ENCODE assay signal across 8 cellular contexts in the genomic region with DNA sequence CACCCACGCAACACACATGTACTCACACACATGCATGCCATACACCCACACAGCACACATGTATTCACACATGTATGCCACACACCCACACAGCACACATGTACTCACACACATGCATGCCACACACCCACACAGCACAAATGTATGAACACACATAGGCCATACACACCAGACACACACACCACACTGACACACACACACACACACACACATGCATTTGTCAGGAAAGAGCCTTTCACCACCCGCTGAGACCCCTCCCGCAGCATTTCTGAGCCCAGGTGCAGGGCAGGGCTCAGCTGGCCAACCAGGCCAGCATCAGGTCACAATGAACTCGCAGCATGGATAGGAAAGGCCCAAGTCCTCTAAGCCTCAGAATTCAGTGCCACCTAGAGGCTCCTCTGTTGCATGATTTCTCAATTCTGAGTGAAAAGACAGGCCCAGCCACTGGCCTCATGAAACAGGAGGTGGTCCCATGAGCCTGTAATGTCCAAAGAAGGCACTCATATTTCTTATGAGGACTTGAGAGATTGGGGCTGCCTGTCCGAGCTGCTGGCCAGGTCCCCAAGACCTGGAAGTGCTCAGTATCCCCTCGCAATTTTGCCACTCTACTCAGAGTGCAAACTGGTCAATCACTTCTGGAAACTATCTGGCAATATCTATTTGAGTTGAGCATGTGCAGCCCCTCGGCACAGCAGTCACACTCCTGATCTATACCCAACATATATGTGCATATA. TPM values are rescaled to one million over a fixed set of nuclear protein-coding genes. Genes with fewer than 3 reads are reported as not detected.
DNase-seq lines count a peak whose midpoint lies in the region; ATAC-seq and TF ChIP-seq lines count a peak whose summit lies in the region.

No MANE protein-coding gene starts in this region.

- ATAC-seq in HG03378 (IDR thresholded peaks at IDR 0.05; ENCODE audit: unreplicated experiment), result no peak

- intact Hi-C loops in MCF 10A (cut with micrococcal nuclease) (loop anchor here (1.0 to 10.0 kb wide), 4 partner anchors 111 to 392 kb away; a partner anchor contains a TSS), testis (cut with DNase I; ENCODE audit: low total_unique reads) (no loop called here)

- H3K9me3 Mint-ChIP-seq in MCF 10A (ENCODE audit: unreplicated experiment), result peaks cover 8% of the 10 kb centered on the region

- H3K4me1 ChIP-seq in testis, result no peaks in the 10 kb centered on the region

- H3K4me1 Mint-ChIP-seq in MCF 10A (ENCODE audit: insufficient read depth, unreplicated experiment), result peaks cover 6% of the 10 kb centered on the region

- no peaks in the 10 kb centered on the region for H3K27me3 Mint-ChIP-seq in MCF 10A (ENCODE audit: insufficient read depth, unreplicated experiment)

- no peak overlapping the region for H3K4me3 ChIP-seq in testis

- POLR2A ChIA-PET in MCF 10A (lab: Yijun Ruan, JAX), result interaction anchor here (0.6 to 2.3 kb wide), 13 partner anchors 78 to 392 kb away, joined by 3 to 15 read pairs (median 4); no protein-coding TSS in a partner anchor

- H3K27me3 ChIP-seq in testis, result no peaks in the 10 kb centered on the region

- H3K27ac Mint-ChIP-seq in MCF 10A (ENCODE audit: low read depth, unreplicated experiment), result peak overlapping the region; percentile 59

- BruUV-seq in MCF 10A (replicated peaks; lab: Mats Ljungman, UMichigan), result no TSS peak

- no peak for TF ChIP-seq POLR2A in testis (IDR thresholded peaks at IDR 0.05)

- no peaks in the 10 kb centered on the region for H3K36me3 ChIP-seq in testis (ENCODE audit: low read depth, missing control alignments)

- CTCF ChIA-PET in MCF 10A (lab: Yijun Ruan, JAX), result interaction anchor here (0.6 to 2.2 kb wide), 27 partner anchors 8 to 485 kb away, joined by 3 to 9 read pairs (median 4); no protein-coding TSS in a partner anchor

- no peaks in the 10 kb centered on the region for H3K9me3 ChIP-seq in testis

- no peak overlapping the region for H3K27ac ChIP-seq in testis

- H3K36me3 Mint-ChIP-seq in MCF 10A (ENCODE audit: insufficient read depth, unreplicated experiment), result peaks cover 6% of the 10 kb centered on the region

- WGBS in testis, 2 donors, result 48 to 50% methylated on average over 6 to 7 of the region's 7 CpGs

- TF ChIP-seq CTCF in MCF 10A (IDR thresholded peaks at IDR 0.05; ENCODE audit: unreplicated experiment) (peak; percentile 72), testis (IDR thresholded peaks at IDR 0.05) (peak in 2 of 3 experiments; percentile 42 to 43)

- DNase-seq in DMS153 (lab: John Stamatoyannopoulos, UW) (peak; percentile 80), HuH-7.5 (ENCODE audit: low spot score) (peak; percentile 42), NCI-H82 treated with DMSO at 0.1 percent for 48 hours (lab: John Stamatoyannopoulos, UW; ENCODE audit: unreplicated experiment) (peak; percentile 4), MCF 10A (ENCODE audit: unreplicated experiment) (peak; percentile 78), islet precursor cell (peak; percentile 76), testis (peak; percentile 54), cerebellar nuclear complex (lab: John Stamatoyannopoulos, UW) (no peak)

- H3K4me3 Mint-ChIP-seq in MCF 10A (ENCODE audit: unreplicated experiment), result no peak overlapping the region

RNA-seq across cellular contexts. Expression of a gene that starts 57.3 kb away (rescaled TPM):
- total RNA-seq in MCF 10A (2022) (79.9 and 116 TPM in 2 replicates), testis (100 to 1,000 TPM in 1 of 2 donors, 10 to 100 TPM in 1; 95.4 to 113 TPM)
- 463 TPM for polyA plus RNA-seq in testis (ENCODE audit: insufficient read depth, low read depth, low replicate concordance)

Comparison
In these comparisons a context has a peak if more than half of its experiments do, and no peak if none do; other contexts are left out.
1. DNase-seq: peak in DMS153 (single experiment), HuH-7.5 (single experiment), NCI-H82 treated with DMSO at 0.1 percent for 48 hours (single experiment), MCF 10A (single experiment), islet precursor cell (single experiment) and testis (single experiment); none in cerebellar nuclear complex (0 of 2).